In the genomic region with DNA sequence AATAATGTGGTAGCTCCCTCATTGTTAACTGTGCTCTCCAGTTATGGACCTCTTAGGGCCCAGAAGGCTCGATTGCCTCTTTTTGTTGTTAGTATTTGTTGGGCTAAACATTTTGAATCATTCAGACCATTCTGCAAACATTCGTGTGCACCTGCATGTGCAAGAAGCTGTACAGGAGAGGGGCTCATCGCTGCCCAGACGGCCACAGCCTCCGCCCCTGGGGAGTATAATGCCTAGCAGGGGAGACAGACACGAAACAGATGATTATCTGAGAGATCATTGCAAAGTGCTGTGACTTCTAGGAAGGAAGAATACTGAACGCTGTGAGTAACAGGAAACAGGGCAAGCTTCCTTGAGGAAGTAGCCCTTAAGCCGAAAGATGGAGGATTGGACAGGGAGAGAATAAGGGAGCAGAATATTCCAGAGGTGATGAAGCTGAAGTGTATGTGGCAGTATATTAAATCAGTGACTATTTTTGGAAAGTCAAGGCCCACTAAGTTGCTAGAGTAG, we compare ENCODE assay signal across 26 cellular contexts.
"Had no signal": no experiment of that assay in that cellular context is flagged by ENCODE, and none has a peak within 500 bp of the region (broad histone marks: within the 10 kb centered on the region; RNA-seq: fewer than 3 reads in every experiment).

No MANE protein-coding gene starts in this region.

- DNase-seq: activated CD4-positive, alpha-beta T cell treated with anti-CD3 and anti-CD28 coated beads, Interleukin-2, amount 50 U/mL, for 48 hours; activated naive CD4-positive, alpha-beta T cell treated with Interleukin-2 at 50 U/mL for 16 hours; activated naive CD8-positive, alpha-beta T cell treated with anti-CD3 and anti-CD28 coated beads, Interleukin-2, amount 50 U/mL, for 24 hours; anterior cingulate cortex; central memory CD4-positive, alpha-beta T cell; colonic mucosa; heart right ventricle; immature natural killer cell; kidney glomerular epithelial cell; left ventricle myocardium inferior; nucleus accumbens; right cardiac atrium; stimulated activated CD4-positive, alpha-beta T cell treated with anti-CD3 and anti-CD28 coated beads, Interleukin-15, amount 100 ng/mL, for 24 hours; stimulated activated CD4-positive, alpha-beta T cell treated with anti-CD3 and anti-CD28 coated beads, Interleukin-2, amount 100 ng/mL, for 48 hours; trophoblast cell; WERI-Rb-1 had no signal

- H3K27me3 Mint-ChIP-seq: brain, progenitor cell of endocrine pancreas had no signal

- H3K4me1 ChIP-seq: colonic mucosa had no signal

- H3K9me3 Mint-ChIP-seq: activated naive CD8-positive, alpha-beta T cell treated with anti-CD3 and anti-CD28 coated beads, Interleukin-2, amount 50 U/mL, for 24 hours; activated T-helper 2 cell treated with anti-CD3 and anti-CD28 coated beads, Interferon-gamma antibody, Interleukin-2, Interleukin-4, amounts not matched to agents 10 μg/mL and 5 μg/mL and 100 μg/mL, durations not matched to agents 14 hours and 24 hours and 36 hours; brain; immature natural killer cell; natural killer cell treated with Interleukin-12 subunit alpha and Interleukin-12 subunit beta and Interleukin-15 and Interleukin-18, amount 100 ng/mL, for 72 hours; stimulated activated naive CD8-positive, alpha-beta T cell treated with anti-CD3 and anti-CD28 coated beads, Interleukin-15, Interleukin-2, amounts not matched to agents 100 ng/mL and 50 ng/mL, for 24 hours had no signal

- H3K27ac ChIP-seq: colonic mucosa, gastroesophageal sphincter, left ventricle myocardium inferior, suprapubic skin, vagina, WERI-Rb-1 had no signal

- ATAC-seq: activated naive CD8-positive, alpha-beta T cell treated with anti-CD3 and anti-CD28 coated beads, Interleukin-2, amount 50 U/mL, for 24 hours; gastroesophageal sphincter; heart right ventricle; natural killer cell treated with Interleukin-12 subunit alpha and Interleukin-12 subunit beta and Interleukin-15 and Interleukin-18, amount 100 ng/mL, for 72 hours; right cardiac atrium had no signal

- H3K27ac Mint-ChIP-seq: activated naive CD8-positive, alpha-beta T cell treated with anti-CD3 and anti-CD28 coated beads, Interleukin-2, amount 50 U/mL, for 24 hours; activated T-helper 2 cell treated with anti-CD3 and anti-CD28 coated beads, Interferon-gamma antibody, Interleukin-2, Interleukin-4, amounts not matched to agents 10 μg/mL and 5 μg/mL and 100 μg/mL, durations not matched to agents 14 hours and 24 hours and 36 hours; immature natural killer cell; natural killer cell treated with Interleukin-12 subunit alpha and Interleukin-12 subunit beta and Interleukin-15 and Interleukin-18, amount 100 ng/mL, for 72 hours; progenitor cell of endocrine pancreas; stimulated activated naive CD8-positive, alpha-beta T cell treated with anti-CD3 and anti-CD28 coated beads, Interleukin-15, Interleukin-2, amounts not matched to agents 100 ng/mL and 50 ng/mL, for 24 hours had no signal

- H3K36me3 Mint-ChIP-seq: immature natural killer cell; natural killer cell treated with Interleukin-12 subunit alpha and Interleukin-12 subunit beta and Interleukin-15 and Interleukin-18, amount 100 ng/mL, for 72 hours had no signal

- H3K4me1 Mint-ChIP-seq: activated naive CD8-positive, alpha-beta T cell treated with anti-CD3 and anti-CD28 coated beads, Interleukin-2, amount 50 U/mL, for 24 hours; immature natural killer cell had no signal

- H3K4me3 ChIP-seq: colonic mucosa, esophagus muscularis mucosa, gastroesophageal sphincter, heart right ventricle, left ventricle myocardium inferior, skin epidermis, suprapubic skin, vagina had no signal

- H3K27me3 ChIP-seq: colonic mucosa, esophagus muscularis mucosa, gastroesophageal sphincter, heart right ventricle, suprapubic skin, vagina had no signal

- H3K36me3 ChIP-seq: colonic mucosa had no signal

- H3K9me3 ChIP-seq: colonic mucosa, esophagus muscularis mucosa, gastroesophageal sphincter, heart right ventricle, left ventricle myocardium inferior, suprapubic skin, vagina had no signal

- H3K4me3 Mint-ChIP-seq: activated naive CD8-positive, alpha-beta T cell treated with anti-CD3 and anti-CD28 coated beads, Interleukin-2, amount 50 U/mL, for 24 hours; brain; immature natural killer cell; natural killer cell treated with Interleukin-12 subunit alpha and Interleukin-12 subunit beta and Interleukin-15 and Interleukin-18, amount 100 ng/mL, for 72 hours; stimulated activated naive CD8-positive, alpha-beta T cell treated with anti-CD3 and anti-CD28 coated beads, Interleukin-15, Interleukin-2, amounts not matched to agents 100 ng/mL and 50 ng/mL, for 24 hours had no signal
